Comparison of ENCODE assay signal across 11 cellular contexts in the genomic region with DNA sequence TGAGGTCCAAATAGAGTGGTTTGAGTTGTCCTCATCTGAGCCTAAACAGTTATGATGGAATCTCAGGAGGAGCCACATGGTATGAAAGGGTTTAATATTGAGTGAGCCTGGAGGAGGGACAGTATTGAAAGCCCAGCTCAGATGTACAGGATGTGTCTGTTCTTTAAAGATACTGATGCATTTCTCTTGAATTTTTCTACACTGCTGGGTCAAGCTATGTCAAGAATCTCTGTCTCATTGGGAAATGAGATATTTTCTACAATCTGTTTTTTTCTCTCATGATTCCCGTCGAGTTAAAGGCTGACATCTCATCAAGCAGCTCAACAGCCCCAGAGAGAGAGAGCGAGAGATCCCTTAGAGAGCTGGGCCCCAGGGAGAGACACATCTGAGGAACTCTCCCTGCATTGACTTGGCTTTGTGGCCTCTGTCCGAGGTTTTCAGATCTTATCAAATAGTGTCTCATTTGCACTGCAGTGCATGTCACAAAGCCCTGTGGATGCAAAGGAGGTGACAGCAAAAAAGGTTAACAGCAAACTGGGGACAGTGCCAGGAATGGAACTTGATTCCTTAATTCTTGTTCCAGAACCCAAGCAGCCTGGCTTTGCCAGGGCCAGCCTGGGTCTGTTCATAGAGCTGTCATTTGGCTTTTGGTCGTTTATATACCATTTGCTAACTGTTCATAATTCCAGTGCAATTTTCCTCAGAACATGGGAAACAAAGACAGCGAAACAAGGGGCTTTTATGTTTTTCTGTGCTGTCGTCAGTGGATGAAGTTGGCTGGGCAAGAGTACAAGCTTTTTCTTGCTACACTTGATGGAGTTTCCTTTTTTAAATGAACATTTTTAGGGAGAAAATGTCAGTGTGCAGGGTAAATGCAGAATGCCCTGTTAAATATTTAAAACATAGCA. TPM values are rescaled to one million over a fixed set of nuclear protein-coding genes. Genes with fewer than 3 reads are reported as not detected.
DNase-seq lines count a peak whose midpoint lies in the region; ATAC-seq and TF ChIP-seq lines count a peak whose summit lies in the region.
"Had no signal": no experiment of that assay in that cellular context is flagged by ENCODE, and none has a peak within 500 bp of the region (broad histone marks: within the 10 kb centered on the region; RNA-seq: fewer than 3 reads in every experiment).

No MANE protein-coding gene starts in this region.

- ATAC-seq in SK-N-SH treated with all-trans-retinoic acid at 6 μM for 48 hours, result peak; percentile 67
- ATAC-seq in HG02938 (IDR thresholded peaks at IDR 0.05; ENCODE audit: unreplicated experiment), result no peak

- no peaks in the 10 kb centered on the region for H3K9me2 ChIP-seq in Loucy (replicated peaks; ENCODE audit: low read depth, low read length)

- H2AFZ ChIP-seq in Loucy (ENCODE audit: low read length), result no peak overlapping the region

- no peaks in the 10 kb centered on the region for H4K20me1 ChIP-seq in Loucy (ENCODE audit: insufficient read depth, low read length, poor library complexity, severe bottlenecking)

- TF ChIP-seq CTCF in Loucy (conservative IDR thresholded peaks at IDR 0.05; ENCODE audit: low read length) (no peak), left ventricle myocardium inferior (IDR thresholded peaks at IDR 0.05; ENCODE audit: borderline replicate concordance) (no peak), GM10266 (IDR thresholded peaks at IDR 0.05; ENCODE audit: control insufficient read depth, insufficient read depth, low read depth, missing control alignments) (no peak)

- DNase-seq in left ventricle myocardium inferior (no peak), pons (ENCODE audit: low spot score) (peak; percentile 39), GM10266 (ENCODE audit: extremely low spot score) (no peak)
- DNase-seq in central memory CD4-positive, alpha-beta T cell, result no peak
- DNase-seq: effector CD4-positive, alpha-beta T cell; Peyer's patch had no signal

- H3K79me2 ChIP-seq in Loucy (ENCODE audit: insufficient read depth, low read length), result no peaks in the 10 kb centered on the region

- H3K27ac ChIP-seq in left ventricle myocardium inferior (replicated peaks), result peak overlapping the region; percentile 66
- H3K27ac ChIP-seq: Peyer's patch had no signal

- H3K4me1 ChIP-seq in Loucy (ENCODE audit: insufficient read depth, low read length, poor library complexity, severe bottlenecking) (peaks cover 29% of the 10 kb centered on the region), left ventricle myocardium inferior (peaks cover 47% of the 10 kb centered on the region)
- H3K4me1 ChIP-seq: Peyer's patch had no signal

- no peaks in the 10 kb centered on the region for H3F3A ChIP-seq in Loucy (ENCODE audit: low read depth)

- no peak overlapping the region for H3K9ac ChIP-seq in Loucy (ENCODE audit: low read depth, low read length, poor library complexity, severe bottlenecking)

- H3K27me3 ChIP-seq in Loucy (ENCODE audit: insufficient read depth, low read length, poor library complexity, severe bottlenecking) (no peaks in the 10 kb centered on the region), left ventricle myocardium inferior (ENCODE audit: low read depth) (no peaks in the 10 kb centered on the region)
- H3K27me3 ChIP-seq: ascending aorta, Peyer's patch had no signal

- peak overlapping the region; percentile 23 for H3K4me2 ChIP-seq in Loucy (ENCODE audit: low read depth, low read length, poor library complexity, severe bottlenecking)

- intact Hi-C loops in left ventricle myocardium inferior (cut with micrococcal nuclease), result no loop called here

- H3K36me3 ChIP-seq in Loucy (ENCODE audit: insufficient read depth, low read length), result no peaks in the 10 kb centered on the region
- H3K36me3 ChIP-seq in left ventricle myocardium inferior, result no peaks in the 10 kb centered on the region
- H3K36me3 ChIP-seq: ascending aorta, Peyer's patch had no signal

- no peaks in the 10 kb centered on the region for H3K9me3 ChIP-seq in Loucy (ENCODE audit: insufficient read depth, low read depth, low read length)
- no peaks in the 10 kb centered on the region for H3K9me3 ChIP-seq in left ventricle myocardium inferior (replicated peaks)
- H3K9me3 ChIP-seq: ascending aorta, Peyer's patch had no signal

- no peak overlapping the region for H3K4me3 ChIP-seq in Loucy (ENCODE audit: low read length, poor library complexity, severe bottlenecking)
- H3K4me3 ChIP-seq in left ventricle myocardium inferior, result no peak overlapping the region
- H3K4me3 ChIP-seq: ascending aorta, Peyer's patch had no signal

TF ChIP-seq in SK-N-SH treated with all-trans-retinoic acid at 6 μM for 48 hours, 23 proteins besides CTCF, POLR2A, EP300 and RAD21:
- TF ChIP-seq TCF4 (CRISPR knock-in tag; IDR thresholded peaks at IDR 0.05; ENCODE audit: borderline replicate concordance) (no peak), ZFP3 (CRISPR knock-in tag; IDR thresholded peaks at IDR 0.05) (no peak), ISL1 (CRISPR knock-in tag; IDR thresholded peaks at IDR 0.05) (0 out of 2 replicates have a peak, but pooled peaks have one; percentile 7), CSDC2 (CRISPR knock-in tag; IDR thresholded peaks at IDR 0.05) (no peak)

RNA-seq across cellular contexts. Expression of a gene that starts 19.1 kb away (rescaled TPM):
- not detected for total RNA-seq in left ventricle myocardium inferior
- total RNA-seq: ascending aorta; Peyer's patch; T-helper 2 cell treated with Interferon-gamma antibody and Interleukin-4, amounts not matched to agents 100 ng/mL and 5 ng/mL, for 36 hours had no signal
